21 cellular contexts compared by ENCODE assay signal in the genomic region with DNA sequence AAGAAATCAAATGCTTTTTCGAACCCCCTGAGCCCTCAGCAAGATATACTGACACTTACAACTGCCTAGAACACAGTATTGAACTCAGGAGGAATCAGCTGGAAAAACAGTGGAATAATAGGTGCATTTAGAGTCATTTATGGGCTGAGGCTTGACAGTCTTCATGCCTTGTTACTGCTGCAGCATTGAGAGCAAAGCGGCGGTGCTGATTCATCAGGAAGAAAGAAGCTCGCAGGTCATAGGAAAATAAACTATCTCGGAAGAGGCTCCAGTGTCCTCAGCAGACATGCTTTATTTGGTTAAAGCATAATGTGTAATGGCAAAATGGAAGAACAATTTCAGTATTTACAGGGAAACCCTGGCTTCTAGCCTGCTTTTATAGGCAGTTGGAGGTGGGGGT. TPM values are rescaled to one million over a fixed set of nuclear protein-coding genes. Genes with fewer than 3 reads are reported as not detected.
DNase-seq lines count a peak whose midpoint lies in the region; ATAC-seq and TF ChIP-seq lines count a peak whose summit lies in the region.
"Had no signal": no experiment of that assay in that cellular context is flagged by ENCODE, and none has a peak within 500 bp of the region (broad histone marks: within the 10 kb centered on the region; RNA-seq: fewer than 3 reads in every experiment).

No MANE protein-coding gene starts in this region.

- TF ChIP-seq CTCF in GM23338 (conservative IDR thresholded peaks at IDR 0.05; ENCODE audit: low read depth in 2 of 2) (no peak), hepatocyte (IDR thresholded peaks at IDR 0.05; ENCODE audit: poor library complexity) (no peak), parathyroid adenoma (IDR thresholded peaks at IDR 0.05) (no peak), prostate gland (IDR thresholded peaks at IDR 0.05) (no peak)

- H3K9me2 ChIP-seq in GM23338 (ENCODE audit: insufficient read depth) = peaks cover 12% of the 10 kb centered on the region
- H3K9me2 ChIP-seq in hepatocyte (replicated peaks; ENCODE audit: insufficient read depth) = no peaks in the 10 kb centered on the region

- no peak overlapping the region for H3K9ac ChIP-seq in parathyroid adenoma

- H3K4me1 Mint-ChIP-seq in GM23338 = peaks cover 54% of the 10 kb centered on the region
- H3K4me1 Mint-ChIP-seq in stimulated activated naive B cell treated with anti-CD40 and anti-IgM and Interleukin-4, amounts not matched to agents 10 μg/mL and 1 μg/mL and 100 μg/mL, for 72 hours = no peaks in the 10 kb centered on the region
- H3K4me1 Mint-ChIP-seq in activated CD4-positive, alpha-beta memory T cell treated with anti-CD3 and anti-CD28 coated beads, Interleukin-2, amount 10 ng/mL, durations not matched to agents 7 days and 5 days = no peaks in the 10 kb centered on the region
- H3K4me1 Mint-ChIP-seq: activated naive CD8-positive, alpha-beta T cell treated with anti-CD3 and anti-CD28 coated beads for 36 hours had no signal

- H3K27ac ChIP-seq in GM23338 (ENCODE audit: low read depth) (peak overlapping the region; percentile 75), hepatocyte (no peak overlapping the region), parathyroid adenoma (no peak overlapping the region), prostate gland (no peak overlapping the region)
- H3K27ac ChIP-seq: HL-60, SK-N-MC, stomach, transverse colon had no signal

- H3K27ac Mint-ChIP-seq in GM23338 = no peak overlapping the region; the same call in 1 of the 2 replicates
- H3K27ac Mint-ChIP-seq in stimulated activated naive B cell treated with anti-CD40 and anti-IgM and Interleukin-4, amounts not matched to agents 10 μg/mL and 1 μg/mL and 100 μg/mL, for 72 hours = no peak overlapping the region
- H3K27ac Mint-ChIP-seq in activated CD4-positive, alpha-beta memory T cell treated with anti-CD3 and anti-CD28 coated beads, Interleukin-2, amount 10 ng/mL, durations not matched to agents 7 days and 5 days = no peak overlapping the region
- H3K27ac Mint-ChIP-seq: activated naive CD8-positive, alpha-beta T cell treated with anti-CD3 and anti-CD28 coated beads for 36 hours; WTC11 had no signal

- H3K27me3 Mint-ChIP-seq in GM23338 (ENCODE audit: insufficient read depth, low read depth, poor library complexity) = peaks cover 4% of the 10 kb centered on the region
- peaks cover 42 to 45% of the 10 kb centered on the region in 2 donors for H3K27me3 Mint-ChIP-seq in stimulated activated naive B cell treated with anti-CD40 and anti-IgM and Interleukin-4, amounts not matched to agents 10 μg/mL and 1 μg/mL and 100 μg/mL, for 72 hours
- H3K27me3 Mint-ChIP-seq in activated CD4-positive, alpha-beta memory T cell treated with anti-CD3 and anti-CD28 coated beads, Interleukin-2, amount 10 ng/mL, durations not matched to agents 7 days and 5 days = peaks cover 36% of the 10 kb centered on the region

- DNase-seq in GM23338 (ENCODE audit: low spot score) (no peak), astrocyte of the hippocampus (ENCODE audit: low read depth, low spot score) (peak; percentile 31), hepatocyte (ENCODE audit: low spot score) (no peak), prostate gland (ENCODE audit: low spot score) (no peak)
- DNase-seq in stimulated activated naive B cell treated with anti-CD40 and anti-IgM and Interleukin-4, amounts not matched to agents 10 μg/mL and 1 μg/mL and 100 μg/mL, for 72 hours = no peak
- DNase-seq in activated CD4-positive, alpha-beta memory T cell treated with anti-CD3 and anti-CD28 coated beads, Interleukin-2, amount 10 ng/mL, durations not matched to agents 7 days and 5 days = no peak
- DNase-seq: activated CD4-positive, alpha-beta T cell treated with anti-CD3 and anti-CD28 coated beads, Interleukin-2, amount 50 U/mL, for 4 hours; activated naive CD8-positive, alpha-beta T cell treated with anti-CD3 and anti-CD28 coated beads for 36 hours; DMS79; hippocampal formation; left ventricle myocardium superior; NCI-H1092 treated with DMSO at 0.1 percent for 48 hours; NCI-H2081 treated with DMSO at 0.1 percent for 48 hours; stomach; T-helper 2 cell; transverse colon had no signal

- intact Hi-C loops in prostate gland (cut with DNase I) = no loop called here

- no peaks in the 10 kb centered on the region for H3K36me3 ChIP-seq in GM23338 (ENCODE audit: insufficient read depth)
- H3K36me3 ChIP-seq in hepatocyte (replicated peaks; ENCODE audit: insufficient read depth, low read depth) = no peaks in the 10 kb centered on the region
- H3K36me3 ChIP-seq in parathyroid adenoma (ENCODE audit: control insufficient read depth, insufficient read depth, low read length) = no peaks in the 10 kb centered on the region
- H3K36me3 ChIP-seq in prostate gland = no peaks in the 10 kb centered on the region
- H3K36me3 ChIP-seq: stomach, transverse colon had no signal

- WGBS in hepatocyte (ENCODE audit: low lambda C conversion rate, missing lambda C conversion rate) = 58% methylated on average over 5 of the region's 5 CpGs
- 18% methylated on average over 5 of the region's 5 CpGs for WGBS in prostate gland

- no peaks in the 10 kb centered on the region for H3K9me3 Mint-ChIP-seq in GM23338
- H3K9me3 Mint-ChIP-seq in stimulated activated naive B cell treated with anti-CD40 and anti-IgM and Interleukin-4, amounts not matched to agents 10 μg/mL and 1 μg/mL and 100 μg/mL, for 72 hours = no peaks in the 10 kb centered on the region
- H3K9me3 Mint-ChIP-seq in activated CD4-positive, alpha-beta memory T cell treated with anti-CD3 and anti-CD28 coated beads, Interleukin-2, amount 10 ng/mL, durations not matched to agents 7 days and 5 days = no peaks in the 10 kb centered on the region
- H3K9me3 Mint-ChIP-seq: activated naive CD8-positive, alpha-beta T cell treated with anti-CD3 and anti-CD28 coated beads for 36 hours; WTC11 had no signal

- no peaks in the 10 kb centered on the region for H3F3A ChIP-seq in GM23338 (replicated peaks; ENCODE audit: low read depth)

- no peak overlapping the region for H3K4me3 ChIP-seq in GM23338
- H3K4me3 ChIP-seq in hepatocyte = no peak overlapping the region
- no peak overlapping the region for H3K4me3 ChIP-seq in parathyroid adenoma (ENCODE audit: low read depth, low read length)
- H3K4me3 ChIP-seq in prostate gland = no peak overlapping the region
- H3K4me3 ChIP-seq: SK-N-MC, stomach, transverse colon had no signal

- H3K27me3 ChIP-seq in GM23338 (ENCODE audit: insufficient read depth) (no peaks in the 10 kb centered on the region), hepatocyte (no peaks in the 10 kb centered on the region), parathyroid adenoma (ENCODE audit: control insufficient read depth, insufficient read depth, low read length) (no peaks in the 10 kb centered on the region), prostate gland (replicated peaks; ENCODE audit: insufficient read depth) (no peaks in the 10 kb centered on the region)
- H3K27me3 ChIP-seq: transverse colon had no signal

- H3K4me2 ChIP-seq in GM23338 (peak overlapping the region; percentile 17; the same call in 1 of the 2 replicates), hepatocyte (peak overlapping the region; percentile 48), parathyroid adenoma (ENCODE audit: low read length) (peak overlapping the region; percentile 15)

- ATAC-seq in GM23338 (no peak), GM21423 (IDR thresholded peaks at IDR 0.05; ENCODE audit: unreplicated experiment) (no peak)
- ATAC-seq in stimulated activated naive B cell treated with anti-CD40 and anti-IgM and Interleukin-4, amounts not matched to agents 10 μg/mL and 1 μg/mL and 100 μg/mL, for 72 hours (replicated peaks) = no peak
- ATAC-seq: left ventricle myocardium superior had no signal

- no peak overlapping the region for H3K4me3 Mint-ChIP-seq in GM23338
- no peak overlapping the region for H3K4me3 Mint-ChIP-seq in stimulated activated naive B cell treated with anti-CD40 and anti-IgM and Interleukin-4, amounts not matched to agents 10 μg/mL and 1 μg/mL and 100 μg/mL, for 72 hours
- no peak overlapping the region for H3K4me3 Mint-ChIP-seq in activated CD4-positive, alpha-beta memory T cell treated with anti-CD3 and anti-CD28 coated beads, Interleukin-2, amount 10 ng/mL, durations not matched to agents 7 days and 5 days
- H3K4me3 Mint-ChIP-seq: activated naive CD8-positive, alpha-beta T cell treated with anti-CD3 and anti-CD28 coated beads for 36 hours; WTC11 had no signal

- POLR2A ChIA-PET in activated CD4-positive, alpha-beta memory T cell treated with anti-CD3 and anti-CD28 coated beads, Interleukin-2, amount 10 ng/mL, durations not matched to agents 7 days and 5 days (lab: Charles Lee) = no interaction called here

- H3K4me1 ChIP-seq in GM23338 (ENCODE audit: insufficient read depth) (peaks cover 46% of the 10 kb centered on the region), hepatocyte (ENCODE audit: insufficient read depth) (no peaks in the 10 kb centered on the region), parathyroid adenoma (peaks cover 2% of the 10 kb centered on the region), prostate gland (replicated peaks) (no peaks in the 10 kb centered on the region)
- H3K4me1 ChIP-seq: stomach, transverse colon had no signal

- no peaks in the 10 kb centered on the region for H3K79me2 ChIP-seq in GM23338 (replicated peaks; ENCODE audit: insufficient read depth)
- H3K79me2 ChIP-seq in hepatocyte = no peaks in the 10 kb centered on the region
- H3K79me2 ChIP-seq in parathyroid adenoma = no peaks in the 10 kb centered on the region

- CTCF ChIA-PET in activated CD4-positive, alpha-beta memory T cell treated with anti-CD3 and anti-CD28 coated beads, Interleukin-2, amount 10 ng/mL, durations not matched to agents 7 days and 5 days (lab: Charles Lee) = no interaction called here

- no peak for TF ChIP-seq POLR2A in prostate gland (IDR thresholded peaks at IDR 0.05)

- H3K36me3 Mint-ChIP-seq in GM23338 (ENCODE audit: low read depth) = no peaks in the 10 kb centered on the region
- H3K36me3 Mint-ChIP-seq in stimulated activated naive B cell treated with anti-CD40 and anti-IgM and Interleukin-4, amounts not matched to agents 10 μg/mL and 1 μg/mL and 100 μg/mL, for 72 hours = no peaks in the 10 kb centered on the region
- H3K36me3 Mint-ChIP-seq in activated CD4-positive, alpha-beta memory T cell treated with anti-CD3 and anti-CD28 coated beads, Interleukin-2, amount 10 ng/mL, durations not matched to agents 7 days and 5 days (ENCODE audit: low read depth) = no peaks in the 10 kb centered on the region
- H3K36me3 Mint-ChIP-seq: activated naive CD8-positive, alpha-beta T cell treated with anti-CD3 and anti-CD28 coated beads for 36 hours; WTC11 had no signal

- H4K20me1 ChIP-seq in GM23338 (replicated peaks; ENCODE audit: insufficient read depth) (no peaks in the 10 kb centered on the region), hepatocyte (ENCODE audit: insufficient read depth, poor library complexity, severe bottlenecking) (no peaks in the 10 kb centered on the region)

- H2AFZ ChIP-seq in GM23338 = peak overlapping the region; percentile 76; the same call in 1 of the 2 replicates
- H2AFZ ChIP-seq in hepatocyte = no peak overlapping the region
- peak overlapping the region; percentile 59 for H2AFZ ChIP-seq in parathyroid adenoma

- no peaks in the 10 kb centered on the region for H3K9me3 ChIP-seq in hepatocyte (ENCODE audit: low read depth)
- no peaks in the 10 kb centered on the region for H3K9me3 ChIP-seq in parathyroid adenoma (ENCODE audit: control insufficient read depth, low read length)
- H3K9me3 ChIP-seq in prostate gland = no peaks in the 10 kb centered on the region
- H3K9me3 ChIP-seq: stomach, transverse colon had no signal

RNA-seq across cellular contexts. Expression of a gene that starts 30.1 kb away (rescaled TPM):
- 40.6 and 45.8 TPM in 2 replicates for total RNA-seq in GM23338 (2014; rRNA removed; shearing (Covaris generic))
- 7.9 and 8.4 TPM in 2 replicates for polyA plus RNA-seq in GM23338 (2016; fragmentation: Nextera tagmentation; extraction: Ambion mirVana)
- 52.8 and 64.0 TPM in 2 replicates for total RNA-seq in hepatocyte
- 32.2 and 39.1 TPM in 2 replicates for polyA plus RNA-seq in hepatocyte
- 10 to 100 TPM; 75.0 to 80.7 TPM for total RNA-seq in prostate gland
- 1 to 10 TPM; 7.6 to 8.3 TPM for total RNA-seq in activated CD4-positive, alpha-beta memory T cell treated with anti-CD3 and anti-CD28 coated beads, Interleukin-2, amount 10 ng/mL, durations not matched to agents 7 days and 5 days
